ENCODE assay signal across 10 cellular contexts in the genomic region with DNA sequence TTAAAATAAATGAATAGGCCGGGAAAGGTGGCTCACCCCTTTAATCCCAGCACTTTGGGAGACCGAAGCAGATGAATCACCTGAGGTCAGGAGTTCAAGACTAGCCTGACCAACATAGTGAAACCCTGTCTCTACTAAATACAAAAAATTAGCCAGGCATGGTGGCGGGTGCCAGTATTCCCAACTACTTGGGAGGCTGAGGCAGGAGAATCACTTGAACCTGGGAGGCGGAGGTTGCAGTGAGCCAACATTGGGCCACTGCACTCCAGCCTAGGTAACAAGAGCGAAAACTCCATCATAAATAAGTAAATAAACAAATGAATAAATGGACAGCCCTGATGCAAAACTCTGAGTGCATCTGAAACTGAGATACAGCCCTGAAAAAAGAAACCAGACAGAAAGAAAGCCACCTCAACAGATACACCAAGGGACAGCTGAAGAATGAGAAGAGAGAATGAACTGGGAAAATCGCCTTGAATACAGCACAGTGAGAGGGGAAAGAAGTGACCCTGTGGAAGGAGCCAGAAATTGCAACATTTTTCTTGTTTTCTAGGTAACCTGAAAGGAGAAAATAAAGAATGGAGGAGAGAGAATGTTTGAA.
DNase-seq lines count a peak whose midpoint lies in the region; ATAC-seq and TF ChIP-seq lines count a peak whose summit lies in the region.
"Had no signal": no experiment of that assay in that cellular context is flagged by ENCODE, and none has a peak within 500 bp of the region (broad histone marks: within the 10 kb centered on the region; RNA-seq: fewer than 3 reads in every experiment).

No MANE protein-coding gene starts in this region.

- intact Hi-C loops in left ventricle myocardium inferior (cut with micrococcal nuclease), result no loop called here
- intact Hi-C loops in dorsolateral prefrontal cortex (cut with DNase I), result no loop called here

- ATAC-seq in GM19035 (IDR thresholded peaks at IDR 0.05; ENCODE audit: unreplicated experiment) (peak; percentile 73), HG02759 (IDR thresholded peaks at IDR 0.05; ENCODE audit: unreplicated experiment) (peak; percentile 62), HG03565 (IDR thresholded peaks at IDR 0.05; ENCODE audit: unreplicated experiment) (peak; percentile 41)

- peaks cover 3% of the 10 kb centered on the region; the same call in 1 of the 2 replicates for H3K27me3 ChIP-seq in GM06990 (replicated peaks; ENCODE audit: control insufficient read depth, insufficient read depth, low read length)
- H3K27me3 ChIP-seq in left ventricle myocardium inferior (ENCODE audit: low read depth), result peaks cover 8% of the 10 kb centered on the region
- H3K27me3 ChIP-seq in dorsolateral prefrontal cortex, result no peaks in the 10 kb centered on the region
- no peaks in the 10 kb centered on the region for H3K27me3 ChIP-seq in tibial nerve
- H3K27me3 ChIP-seq: colonic mucosa had no signal

- DNase-seq in GM06990 (ENCODE audit: extremely low read depth, insufficient read length) (peak; percentile 33), left ventricle myocardium inferior (no peak), dorsolateral prefrontal cortex (no peak), tibial nerve (ENCODE audit: low spot score in 2 of 2) (no peak), inferior parietal cortex (ENCODE audit: extremely low spot score) (no peak)
- DNase-seq: colonic mucosa had no signal

- H3K4me1 ChIP-seq in left ventricle myocardium inferior, result no peaks in the 10 kb centered on the region
- no peaks in the 10 kb centered on the region for H3K4me1 ChIP-seq in tibial nerve
- H3K4me1 ChIP-seq: colonic mucosa had no signal

- no peak overlapping the region for H3K27ac ChIP-seq in left ventricle myocardium inferior (replicated peaks)
- H3K27ac ChIP-seq in dorsolateral prefrontal cortex, result no peak overlapping the region
- H3K27ac ChIP-seq in tibial nerve, result no peak overlapping the region
- H3K27ac ChIP-seq: C4-2B, colonic mucosa had no signal

- no peaks in the 10 kb centered on the region for H3K36me3 ChIP-seq in GM06990 (ENCODE audit: control insufficient read depth, insufficient read depth, low read length)
- no peaks in the 10 kb centered on the region for H3K36me3 ChIP-seq in left ventricle myocardium inferior
- no peaks in the 10 kb centered on the region for H3K36me3 ChIP-seq in tibial nerve
- H3K36me3 ChIP-seq: colonic mucosa had no signal

- TF ChIP-seq CTCF in GM06990 (IDR thresholded peaks at IDR 0.05; ENCODE audit: insufficient read depth, low read length, poor library complexity, severe bottlenecking) (no peak), left ventricle myocardium inferior (IDR thresholded peaks at IDR 0.05; ENCODE audit: borderline replicate concordance) (no peak), dorsolateral prefrontal cortex (IDR thresholded peaks at IDR 0.05 in 54 of 56, conservative IDR thresholded peaks at IDR 0.05 in 2 of 56; ENCODE audit: low read depth in 1 of 56, partially characterized antibody in 56 of 56) (no peak), tibial nerve (IDR thresholded peaks at IDR 0.05) (no peak)

- H3K4me3 ChIP-seq in GM06990 (replicated peaks; ENCODE audit: low read depth, low read length), result no peak overlapping the region
- no peak overlapping the region for H3K4me3 ChIP-seq in left ventricle myocardium inferior
- no peak overlapping the region for H3K4me3 ChIP-seq in dorsolateral prefrontal cortex
- no peak overlapping the region for H3K4me3 ChIP-seq in tibial nerve
- H3K4me3 ChIP-seq: colonic mucosa had no signal

- no peak for TF ChIP-seq EP300 in tibial nerve (IDR thresholded peaks at IDR 0.05)

- no peak for TF ChIP-seq POLR2A in tibial nerve (IDR thresholded peaks at IDR 0.05)

- WGBS in tibial nerve, 2 donors, result 91 to 94% methylated on average over 6 of the region's 6 CpGs

- H3K9me3 ChIP-seq in left ventricle myocardium inferior (replicated peaks), result no peaks in the 10 kb centered on the region
- H3K9me3 ChIP-seq in tibial nerve, result no peaks in the 10 kb centered on the region
- H3K9me3 ChIP-seq: colonic mucosa had no signal
